Comparison of ENCODE assay signal across 17 cellular contexts in genomic region chr7:14687777-14688176, GRCh38.
A peak's percentile ranks its signal among the peaks of the same experiment; 100 is the strongest.
DNase-seq lines count a peak whose midpoint lies in the region; ATAC-seq, FAIRE-seq and TF ChIP-seq lines count a peak whose summit lies in the region.
"Had no signal": no experiment of that assay in that cellular context is flagged by ENCODE, and none has a peak within 500 bp of the region (broad histone marks: within the 10 kb centered on the region; RNA-seq: fewer than 3 reads in every experiment).

No MANE protein-coding gene starts in this region.

- H3K9ac ChIP-seq in SK-N-SH: no peak overlapping the region

- H3K4me3 ChIP-seq in BE2C (ENCODE audit: low read depth, low read length): peak overlapping the region; percentile 17; the same call in 1 of the 2 replicates
- no peak overlapping the region for H3K4me3 ChIP-seq in LNCaP clone FGC (ENCODE audit: low read depth, low read length)
- no peak overlapping the region; a peak in 1 of 4 replicates for H3K4me3 ChIP-seq in SK-N-SH (ENCODE audit: low read depth in 2 of 2, low read length in 1 of 2)
- H3K4me3 ChIP-seq in aorta (ENCODE audit: low read length in 2 of 2): no peak overlapping the region
- H3K4me3 ChIP-seq: cardiac muscle cell, HAP-1, prostate gland, suprapubic skin had no signal

- ATAC-seq in HG03354 (IDR thresholded peaks at IDR 0.05; ENCODE audit: poor library complexity, severe bottlenecking, unreplicated experiment) (no peak), aorta (ENCODE audit: low FRiP score) (no peak)
- ATAC-seq: activated CD8-positive, alpha-beta memory T cell treated with anti-CD3 and anti-CD28 coated beads, Interleukin-2, amount 10 ng/mL, durations not matched to agents 7 days and 5 days had no signal

- H4K20me1 ChIP-seq in SK-N-SH (ENCODE audit: insufficient read depth): no peaks in the 10 kb centered on the region

- 34% methylated on average over 3 of the region's 3 CpGs for WGBS in SK-N-SH (ENCODE audit: low lambda C conversion rate)
- 1 to 5% methylated on average over 3 of the region's 3 CpGs for WGBS in aorta, 2 donors

- H3K36me3 ChIP-seq in BE2C (no peaks in the 10 kb centered on the region), SK-N-SH (replicated peaks in 1 of 2; ENCODE audit: control insufficient read depth in 1 of 2, insufficient read depth in 2 of 2, low read length in 1 of 2) (peaks cover 0 to 4% of the 10 kb centered on the region in 2 experiments), aorta (ENCODE audit: control insufficient read depth in 1 of 2, insufficient read depth in 2 of 2, low read length in 1 of 2) (no peaks in the 10 kb centered on the region)
- H3K36me3 ChIP-seq: cardiac muscle cell, HAP-1, prostate gland, suprapubic skin had no signal

- no peaks in the 10 kb centered on the region for H3F3A ChIP-seq in SK-N-SH (replicated peaks; ENCODE audit: insufficient read depth)

- H2AFZ ChIP-seq in SK-N-SH (ENCODE audit: low read depth): peak overlapping the region; percentile 2; the same call in 1 of the 2 replicates

- TF ChIP-seq EP300 in SK-N-SH (IDR thresholded peaks at IDR 0.05; ENCODE audit: borderline replicate concordance in 1 of 2, low read depth in 1 of 2, low read length in 1 of 2): peak; percentile 36 to 99; a peak in 3 of 4 replicates

- peak; percentile 9 for FAIRE-seq in islet of Langerhans (lab: Jason Lieb, UNC)

- H3K9me3 ChIP-seq in BE2C (no peaks in the 10 kb centered on the region), SK-N-SH (no peaks in the 10 kb centered on the region), aorta (ENCODE audit: control insufficient read depth, low read length) (no peaks in the 10 kb centered on the region)
- H3K9me3 ChIP-seq: HAP-1, prostate gland, suprapubic skin had no signal

- CTCF ChIA-PET in SK-N-SH (lab: Yijun Ruan, JAX): interaction anchor here (0.9 to 6.8 kb wide), 11 partner anchors 10 to 1407 kb away, joined by 3 to 165 read pairs (median 4); partner anchors contain the start of gene ETV1

- H3K9me2 ChIP-seq in SK-N-SH: no peaks in the 10 kb centered on the region

- intact Hi-C loops in aorta (cut with DNase I): no loop called here

- TF ChIP-seq RAD21 in SK-N-SH (IDR thresholded peaks at IDR 0.05; ENCODE audit: low read length): peak; percentile 40; the same call in 1 of the 2 replicates

- TF ChIP-seq CTCF in BE2C (IDR thresholded peaks at IDR 0.05; ENCODE audit: low read depth, low read length) (no peak), LNCaP clone FGC (IDR thresholded peaks at IDR 0.05; ENCODE audit: control insufficient read depth, extremely low read depth, insufficient read depth) (no peak), SK-N-SH (IDR thresholded peaks at IDR 0.05) (no peak)

- no peak for DNase-seq in BE2C
- DNase-seq in LNCaP clone FGC (ENCODE audit: low read depth): peak; percentile 71
- DNase-seq in SK-N-SH: peak; percentile 68
- DNase-seq in aorta: no peak
- DNase-seq in effector CD8-positive, alpha-beta T cell (lab: John Stamatoyannopoulos, UW): no peak
- no peak for DNase-seq in activated CD4-positive, alpha-beta T cell treated with anti-CD3 and anti-CD28 coated beads, Interleukin-2, amount 50 U/mL, for 1 hour
- DNase-seq: activated CD4-positive, CD25-positive, alpha-beta regulatory T cell; activated CD8-positive, alpha-beta memory T cell treated with anti-CD3 and anti-CD28 coated beads, Interleukin-2, amount 10 ng/mL, durations not matched to agents 7 days and 5 days; activated naive CD4-positive, alpha-beta T cell; kidney; SW 1271 had no signal

- H3K4me1 ChIP-seq in BE2C (peaks cover 42% of the 10 kb centered on the region), SK-N-SH (ENCODE audit: control insufficient read depth in 1 of 2, insufficient read depth in 2 of 2, low read depth in 1 of 2, low read length in 1 of 2) (peaks cover 0 to 34% of the 10 kb centered on the region in 2 experiments; a peak in 3 of 4 replicates), aorta (ENCODE audit: control insufficient read depth in 1 of 2, insufficient read depth in 2 of 2, low read length in 2 of 2) (no peaks in the 10 kb centered on the region)
- H3K4me1 ChIP-seq: HAP-1, prostate gland, suprapubic skin had no signal

- no peak overlapping the region for H3K4me2 ChIP-seq in SK-N-SH

- peak overlapping the region in 1 of 2 experiments; percentile 90; a peak in 2 of 4 replicates for H3K27ac ChIP-seq in SK-N-SH (ENCODE audit: low read depth in 2 of 2, low read length in 1 of 2)
- H3K27ac ChIP-seq in aorta (ENCODE audit: low read depth in 1 of 2, low read length in 2 of 2): no peak overlapping the region
- H3K27ac ChIP-seq: cardiac muscle cell, prostate gland, suprapubic skin had no signal

- POLR2A ChIA-PET in SK-N-SH (lab: Yijun Ruan, JAX): no interaction called here

- no peaks in the 10 kb centered on the region for H3K79me2 ChIP-seq in SK-N-SH (ENCODE audit: insufficient read depth)

- H3K27me3 ChIP-seq in BE2C (no peaks in the 10 kb centered on the region), SK-N-SH (ENCODE audit: insufficient read depth) (no peaks in the 10 kb centered on the region), aorta (ENCODE audit: control insufficient read depth in 1 of 2, insufficient read depth in 2 of 2, low read length in 1 of 2) (no peaks in the 10 kb centered on the region)
- H3K27me3 ChIP-seq: cardiac muscle cell, suprapubic skin had no signal

TF ChIP-seq in SK-N-SH, 30 proteins besides CTCF, POLR2A, EP300 and RAD21 (continues in another document):
- TF ChIP-seq CHD2 (IDR thresholded peaks at IDR 0.05; ENCODE audit: low read length, partially characterized antibody) (peak; percentile 87), TEAD4 (IDR thresholded peaks at IDR 0.05; ENCODE audit: borderline replicate concordance, insufficient read depth) (peak; percentile 32; the same call in 1 of the 2 replicates), ZBTB33 (IDR thresholded peaks at IDR 0.05; ENCODE audit: borderline replicate concordance, low read depth) (no peak), TCF12 (IDR thresholded peaks at IDR 0.05) (peak; percentile 75), RCOR1 (IDR thresholded peaks at IDR 0.05; ENCODE audit: low read length) (peak; percentile 96), RXRA (IDR thresholded peaks at IDR 0.05; ENCODE audit: borderline replicate concordance, low read depth) (no peak)
- TF ChIP-seq, protein P1, sequence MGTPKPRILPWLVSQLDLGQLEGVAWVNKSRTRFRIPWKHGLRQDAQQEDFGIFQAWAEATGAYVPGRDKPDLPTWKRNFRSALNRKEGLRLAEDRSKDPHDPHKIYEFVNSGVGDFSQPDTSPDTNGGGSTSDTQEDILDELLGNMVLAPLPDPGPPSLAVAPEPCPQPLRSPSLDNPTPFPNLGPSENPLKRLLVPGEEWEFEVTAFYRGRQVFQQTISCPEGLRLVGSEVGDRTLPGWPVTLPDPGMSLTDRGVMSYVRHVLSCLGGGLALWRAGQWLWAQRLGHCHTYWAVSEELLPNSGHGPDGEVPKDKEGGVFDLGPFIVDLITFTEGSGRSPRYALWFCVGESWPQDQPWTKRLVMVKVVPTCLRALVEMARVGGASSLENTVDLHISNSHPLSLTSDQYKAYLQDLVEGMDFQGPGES (IDR thresholded peaks at IDR 0.05; ENCODE audit: low read depth, low read length): no peak
- TF ChIP-seq, protein P2, sequence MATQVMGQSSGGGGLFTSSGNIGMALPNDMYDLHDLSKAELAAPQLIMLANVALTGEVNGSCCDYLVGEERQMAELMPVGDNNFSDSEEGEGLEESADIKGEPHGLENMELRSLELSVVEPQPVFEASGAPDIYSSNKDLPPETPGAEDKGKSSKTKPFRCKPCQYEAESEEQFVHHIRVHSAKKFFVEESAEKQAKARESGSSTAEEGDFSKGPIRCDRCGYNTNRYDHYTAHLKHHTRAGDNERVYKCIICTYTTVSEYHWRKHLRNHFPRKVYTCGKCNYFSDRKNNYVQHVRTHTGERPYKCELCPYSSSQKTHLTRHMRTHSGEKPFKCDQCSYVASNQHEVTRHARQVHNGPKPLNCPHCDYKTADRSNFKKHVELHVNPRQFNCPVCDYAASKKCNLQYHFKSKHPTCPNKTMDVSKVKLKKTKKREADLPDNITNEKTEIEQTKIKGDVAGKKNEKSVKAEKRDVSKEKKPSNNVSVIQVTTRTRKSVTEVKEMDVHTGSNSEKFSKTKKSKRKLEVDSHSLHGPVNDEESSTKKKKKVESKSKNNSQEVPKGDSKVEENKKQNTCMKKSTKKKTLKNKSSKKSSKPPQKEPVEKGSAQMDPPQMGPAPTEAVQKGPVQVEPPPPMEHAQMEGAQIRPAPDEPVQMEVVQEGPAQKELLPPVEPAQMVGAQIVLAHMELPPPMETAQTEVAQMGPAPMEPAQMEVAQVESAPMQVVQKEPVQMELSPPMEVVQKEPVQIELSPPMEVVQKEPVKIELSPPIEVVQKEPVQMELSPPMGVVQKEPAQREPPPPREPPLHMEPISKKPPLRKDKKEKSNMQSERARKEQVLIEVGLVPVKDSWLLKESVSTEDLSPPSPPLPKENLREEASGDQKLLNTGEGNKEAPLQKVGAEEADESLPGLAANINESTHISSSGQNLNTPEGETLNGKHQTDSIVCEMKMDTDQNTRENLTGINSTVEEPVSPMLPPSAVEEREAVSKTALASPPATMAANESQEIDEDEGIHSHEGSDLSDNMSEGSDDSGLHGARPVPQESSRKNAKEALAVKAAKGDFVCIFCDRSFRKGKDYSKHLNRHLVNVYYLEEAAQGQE (IDR thresholded peaks at IDR 0.05; ENCODE audit: low read depth, low read length): no peak
- TF ChIP-seq, protein P3, sequence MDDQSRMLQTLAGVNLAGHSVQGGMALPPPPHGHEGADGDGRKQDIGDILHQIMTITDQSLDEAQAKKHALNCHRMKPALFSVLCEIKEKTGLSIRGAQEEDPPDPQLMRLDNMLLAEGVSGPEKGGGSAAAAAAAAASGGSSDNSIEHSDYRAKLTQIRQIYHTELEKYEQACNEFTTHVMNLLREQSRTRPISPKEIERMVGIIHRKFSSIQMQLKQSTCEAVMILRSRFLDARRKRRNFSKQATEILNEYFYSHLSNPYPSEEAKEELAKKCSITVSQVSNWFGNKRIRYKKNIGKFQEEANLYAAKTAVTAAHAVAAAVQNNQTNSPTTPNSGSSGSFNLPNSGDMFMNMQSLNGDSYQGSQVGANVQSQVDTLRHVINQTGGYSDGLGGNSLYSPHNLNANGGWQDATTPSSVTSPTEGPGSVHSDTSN (IDR thresholded peaks at IDR 0.05): peak; percentile 48

Comparison
In these comparisons a context has a peak if more than half of its experiments do, and no peak if none do; other contexts are left out.
1. DNase-seq: peak in LNCaP clone FGC (single experiment) and SK-N-SH (single experiment); none in BE2C (single experiment), aorta (0 of 2), effector CD8-positive, alpha-beta T cell (single experiment) and activated CD4-positive, alpha-beta T cell treated with anti-CD3 and anti-CD28 coated beads, Interleukin-2, amount 50 U/mL, for 1 hour (single experiment).